Comparison of ENCODE assay signal across 6 cellular contexts in the genomic region with DNA sequence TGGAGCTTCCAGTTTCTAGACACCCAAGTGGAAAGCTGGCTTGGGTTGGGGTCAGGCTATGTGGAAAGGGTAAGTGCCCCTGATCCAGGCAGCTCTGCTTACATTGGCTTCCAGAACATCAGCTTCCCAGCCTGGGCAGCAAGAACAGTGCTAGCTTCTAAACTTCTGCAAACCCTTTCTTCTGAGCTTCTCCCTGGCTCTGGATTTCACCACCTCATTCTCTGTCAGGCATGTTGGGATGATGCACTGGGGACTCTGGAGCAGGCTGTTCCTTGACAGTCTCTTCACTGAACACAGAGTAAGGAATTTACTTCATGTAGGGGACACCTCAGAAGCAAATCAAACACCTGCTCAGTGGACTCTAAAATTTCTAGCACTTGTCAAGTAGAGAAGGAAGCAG.
"Had no signal": no experiment of that assay in that cellular context is flagged by ENCODE, and none has a peak within 500 bp of the region (broad histone marks: within the 10 kb centered on the region; RNA-seq: fewer than 3 reads in every experiment).

No MANE protein-coding gene starts in this region.

- H3K4me1 Mint-ChIP-seq: IgD-negative memory B cell had no signal

- DNase-seq: IMR-90, KBM-7 had no signal

- ATAC-seq: HepG2, K562 had no signal

- H3K27ac Mint-ChIP-seq: IgD-negative memory B cell had no signal

- H3K4me3 ChIP-seq: K562 had no signal

- H3K4me3 Mint-ChIP-seq: IgD-negative memory B cell had no signal

- H3K36me3 Mint-ChIP-seq: IgD-negative memory B cell had no signal

- H3K27ac ChIP-seq: HL-60 had no signal
